ENCODE assay signal across 1 cellular context in genomic region chr1:113937146-113937545, GRCh38.
TF ChIP-seq lines count a peak whose summit lies in the region.

No MANE protein-coding gene starts in this region.

TF ChIP-seq in IMR-90, 13 proteins besides CTCF, POLR2A, EP300 and RAD21:
- no peak for TF ChIP-seq SMC3 (IDR thresholded peaks at IDR 0.05; ENCODE audit: low read depth, low read length)
- TF ChIP-seq MXI1 (IDR thresholded peaks at IDR 0.05; ENCODE audit: borderline replicate concordance, low read depth, low read length) = no peak
- TF ChIP-seq, protein P1, sequence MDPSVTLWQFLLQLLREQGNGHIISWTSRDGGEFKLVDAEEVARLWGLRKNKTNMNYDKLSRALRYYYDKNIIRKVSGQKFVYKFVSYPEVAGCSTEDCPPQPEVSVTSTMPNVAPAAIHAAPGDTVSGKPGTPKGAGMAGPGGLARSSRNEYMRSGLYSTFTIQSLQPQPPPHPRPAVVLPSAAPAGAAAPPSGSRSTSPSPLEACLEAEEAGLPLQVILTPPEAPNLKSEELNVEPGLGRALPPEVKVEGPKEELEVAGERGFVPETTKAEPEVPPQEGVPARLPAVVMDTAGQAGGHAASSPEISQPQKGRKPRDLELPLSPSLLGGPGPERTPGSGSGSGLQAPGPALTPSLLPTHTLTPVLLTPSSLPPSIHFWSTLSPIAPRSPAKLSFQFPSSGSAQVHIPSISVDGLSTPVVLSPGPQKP (IDR thresholded peaks at IDR 0.05; ENCODE audit: borderline replicate concordance, low read depth, low read length) = no peak
- no peak for TF ChIP-seq MAZ (IDR thresholded peaks at IDR 0.05; ENCODE audit: borderline replicate concordance, low read depth, low read length)
- no peak for TF ChIP-seq CEBPB (IDR thresholded peaks at IDR 0.05; ENCODE audit: low read depth, low read length)
- no peak for TF ChIP-seq MAFK (IDR thresholded peaks at IDR 0.05; ENCODE audit: low read depth, low read length)
- no peak for TF ChIP-seq RCOR1 (IDR thresholded peaks at IDR 0.05; ENCODE audit: insufficient replicate concordance, low read length)
- no peak for TF ChIP-seq BHLHE40 (IDR thresholded peaks at IDR 0.05; ENCODE audit: low read depth, low read length)
- no peak for TF ChIP-seq CHD1 (IDR thresholded peaks at IDR 0.05; ENCODE audit: low read depth, low read length)
- no peak for TF ChIP-seq FOS (IDR thresholded peaks at IDR 0.05; ENCODE audit: low read depth, low read length)
